Comparison of ENCODE assay signal across 1 cellular context in genomic region chr20:47501483-47502270, GRCh38.
TF ChIP-seq lines count a peak whose summit lies in the region.

NCOA3 (plus strand) TSS chr20:47501887; CDS start chr20:47622248, 120,361 bp downstream.

TF ChIP-seq in K562, 482 proteins besides CTCF, POLR2A, EP300 and RAD21 (continued from another document and continues in another):
- 0 out of 2 replicates have a peak, but pooled peaks have one; percentile 53 for TF ChIP-seq ELF2 (CRISPR knock-in tag; IDR thresholded peaks at IDR 0.05)
- peak; percentile 91 for TF ChIP-seq MGA (IDR thresholded peaks at IDR 0.05)
- TF ChIP-seq FUS (optimal IDR thresholded peaks at IDR 0.05; ENCODE audit: low read depth, low read length) = peak; percentile 79
- TF ChIP-seq HOXB6 (CRISPR knock-in tag; IDR thresholded peaks at IDR 0.05; ENCODE audit: borderline replicate concordance) = no peak
- no peak for TF ChIP-seq TSC22D4 (tag; IDR thresholded peaks at IDR 0.05)
- no peak for TF ChIP-seq PRDM10 (IDR thresholded peaks at IDR 0.05; ENCODE audit: partially characterized antibody)
- TF ChIP-seq RERE (CRISPR knock-in tag; IDR thresholded peaks at IDR 0.05; ENCODE audit: borderline replicate concordance) = no peak; the same call in 1 of the 2 replicates
- peak; percentile 93 for TF ChIP-seq SMAD4 (CRISPR knock-in tag; conservative IDR thresholded peaks at IDR 0.05)
- peak in 1 of 2 experiments; percentile 69; a peak in 1 of 4 replicates for TF ChIP-seq SRF (CRISPR knock-in tag; IDR thresholded peaks at IDR 0.05)
- no peak for TF ChIP-seq THRA (IDR thresholded peaks at IDR 0.05)
- no peak for TF ChIP-seq TAL1 (IDR thresholded peaks at IDR 0.05)
- TF ChIP-seq SREBF2 (CRISPR knock-in tag; IDR thresholded peaks at IDR 0.05) = no peak
- no peak for TF ChIP-seq HES1 (IDR thresholded peaks at IDR 0.05; ENCODE audit: low read depth)
- TF ChIP-seq CBX5 (IDR thresholded peaks at IDR 0.05; ENCODE audit: borderline replicate concordance, low read depth) = 0 out of 2 replicates have a peak, but pooled peaks have one; percentile 49
- no peak for TF ChIP-seq HDGF (IDR thresholded peaks at IDR 0.05)
- no peak for TF ChIP-seq MTF1 (CRISPR knock-in tag; IDR thresholded peaks at IDR 0.05; ENCODE audit: borderline replicate concordance)
- TF ChIP-seq NFE2L1 (tag; IDR thresholded peaks at IDR 0.05; ENCODE audit: borderline replicate concordance, low read depth) = no peak
- TF ChIP-seq KLF1 (tag; IDR thresholded peaks at IDR 0.05) = peak; percentile 98
- peak; percentile 94 for TF ChIP-seq POLR2B (IDR thresholded peaks at IDR 0.05; ENCODE audit: low read depth, partially characterized antibody)
- peak; percentile 87 for TF ChIP-seq ZNF592 (IDR thresholded peaks at IDR 0.05)
- TF ChIP-seq ZBTB7A (IDR thresholded peaks at IDR 0.05; ENCODE audit: borderline replicate concordance, control insufficient read depth, low read depth, low read length) = peak; percentile 96
- peak; percentile 71 to 97 (median 92) for TF ChIP-seq YY1 (IDR thresholded peaks at IDR 0.05; ENCODE audit: borderline replicate concordance in 1 of 3, control insufficient read depth in 1 of 3, extremely low read depth in 1 of 3, insufficient read depth in 3 of 3, insufficient read length in 1 of 3, insufficient replicate concordance in 2 of 3, low read depth in 1 of 3, low read length in 2 of 3)
- peak; percentile 97 for TF ChIP-seq TAF1 (IDR thresholded peaks at IDR 0.05; ENCODE audit: control insufficient read depth, extremely low read depth, insufficient read depth, low read length, severe bottlenecking)
- TF ChIP-seq L3MBTL2 (IDR thresholded peaks at IDR 0.05) = peak; percentile 94
